In genomic region chr4:165635261-165635838, GRCh38 we compare ENCODE assay signal across 16 cellular contexts.
"Had no signal": no experiment of that assay in that cellular context is flagged by ENCODE, and none has a peak within 500 bp of the region (broad histone marks: within the 10 kb centered on the region; RNA-seq: fewer than 3 reads in every experiment).

No MANE protein-coding gene starts in this region.

- H3K36me3 Mint-ChIP-seq: activated naive CD8-positive, alpha-beta T cell treated with anti-CD3 and anti-CD28 coated beads, Interleukin-2, amount 10 ng/mL, durations not matched to agents 7 days and 5 days; immature natural killer cell; type B pancreatic cell had no signal

- H3K36me3 ChIP-seq: esophagus muscularis mucosa, left lung, sigmoid colon had no signal

- H3K9me3 ChIP-seq: sigmoid colon had no signal

- ATAC-seq: activated CD4-positive, alpha-beta T cell treated with anti-CD3 and anti-CD28 coated beads for 36 hours; left lung had no signal

- H3K9me3 Mint-ChIP-seq: activated CD4-positive, alpha-beta memory T cell treated with anti-CD3 and anti-CD28 coated beads, Interleukin-2, amount 10 ng/mL, durations not matched to agents 7 days and 5 days; type B pancreatic cell had no signal

- H3K27ac Mint-ChIP-seq: activated CD4-positive, alpha-beta memory T cell treated with anti-CD3 and anti-CD28 coated beads, Interleukin-2, amount 10 ng/mL, durations not matched to agents 7 days and 5 days; activated CD4-positive, alpha-beta T cell treated with anti-CD3 and anti-CD28 coated beads for 36 hours; activated naive CD8-positive, alpha-beta T cell treated with anti-CD3 and anti-CD28 coated beads, Interleukin-2, amount 10 ng/mL, durations not matched to agents 7 days and 5 days; immature natural killer cell; nephron; type B pancreatic cell had no signal

- H3K4me3 ChIP-seq: esophagus muscularis mucosa, left lung, sigmoid colon had no signal

- H3K27ac ChIP-seq: esophagus muscularis mucosa, left lung, sigmoid colon had no signal

- H3K27me3 Mint-ChIP-seq: activated CD4-positive, alpha-beta memory T cell treated with anti-CD3 and anti-CD28 coated beads, Interleukin-2, amount 10 ng/mL, durations not matched to agents 7 days and 5 days; type B pancreatic cell had no signal

- H3K4me1 Mint-ChIP-seq: activated CD4-positive, alpha-beta memory T cell treated with anti-CD3 and anti-CD28 coated beads, Interleukin-2, amount 10 ng/mL, durations not matched to agents 7 days and 5 days; activated CD4-positive, alpha-beta T cell treated with anti-CD3 and anti-CD28 coated beads for 36 hours; activated naive CD8-positive, alpha-beta T cell treated with anti-CD3 and anti-CD28 coated beads, Interleukin-2, amount 10 ng/mL, durations not matched to agents 7 days and 5 days; immature natural killer cell had no signal

- H3K4me3 Mint-ChIP-seq: activated CD4-positive, alpha-beta memory T cell treated with anti-CD3 and anti-CD28 coated beads, Interleukin-2, amount 10 ng/mL, durations not matched to agents 7 days and 5 days; activated CD4-positive, alpha-beta T cell treated with anti-CD3 and anti-CD28 coated beads for 36 hours; activated naive CD8-positive, alpha-beta T cell treated with anti-CD3 and anti-CD28 coated beads, Interleukin-2, amount 10 ng/mL, durations not matched to agents 7 days and 5 days; immature natural killer cell; nephron; type B pancreatic cell had no signal

- H3K27me3 ChIP-seq: esophagus muscularis mucosa, left lung, sigmoid colon had no signal

- DNase-seq: activated CD4-positive, alpha-beta memory T cell treated with anti-CD3 and anti-CD28 coated beads, Interleukin-2, amount 10 ng/mL, durations not matched to agents 7 days and 5 days; activated CD4-positive, alpha-beta T cell treated with anti-CD3 and anti-CD28 coated beads for 36 hours; activated gamma-delta T cell treated with Interleukin-2 at 50 U/mL for 16 hours; activated naive CD8-positive, alpha-beta T cell treated with anti-CD3 and anti-CD28 coated beads, Interleukin-2, amount 10 ng/mL, durations not matched to agents 7 days and 5 days; activated T-cell treated with anti-CD3 and anti-CD28 coated beads, Interleukin-2, amount 50 U/mL, for 48 hours; anterior cingulate cortex; foreskin fibroblast; immature natural killer cell; left lung; mesenchymal stem cell; sigmoid colon; stimulated activated CD4-positive, alpha-beta T cell treated with anti-CD3 and anti-CD28 coated beads, Interleukin-12 subunit alpha, Interleukin-12 subunit beta, amount 100 ng/mL, for 4 hours; stimulated activated naive CD4-positive, alpha-beta T cell treated with Interleukin-2 at 50 U/mL for 16 hours had no signal

- H3K4me1 ChIP-seq: left lung had no signal
